Comparison of ENCODE assay signal across 33 cellular contexts in the genomic region with DNA sequence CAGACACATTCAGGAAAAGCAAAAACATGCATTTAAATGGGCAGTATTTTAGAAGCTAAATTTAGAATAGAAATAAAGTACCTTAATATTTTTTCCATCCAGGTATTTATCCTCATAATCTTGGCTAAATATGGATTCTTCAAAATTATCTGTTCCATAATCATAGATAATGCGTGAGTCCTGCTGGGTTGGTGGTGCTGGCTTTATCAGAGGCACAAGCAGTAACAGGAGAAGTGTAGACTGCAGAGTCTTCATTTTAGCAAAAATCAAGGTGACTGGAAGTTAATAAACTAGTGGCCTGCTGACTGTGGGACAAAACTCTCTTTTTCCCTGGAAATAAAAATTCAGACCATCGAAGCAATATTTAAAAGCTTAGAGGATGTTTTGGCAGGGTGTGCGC. TPM values are rescaled to one million over a fixed set of nuclear protein-coding genes. Genes with fewer than 3 reads are reported as not detected.
DNase-seq lines count a peak whose midpoint lies in the region; ATAC-seq and TF ChIP-seq lines count a peak whose summit lies in the region.
"Had no signal": no experiment of that assay in that cellular context is flagged by ENCODE, and none has a peak within 500 bp of the region (broad histone marks: within the 10 kb centered on the region; RNA-seq: fewer than 3 reads in every experiment).

No MANE protein-coding gene starts in this region.

- H3K9ac ChIP-seq in rectal smooth muscle tissue (ENCODE audit: low read length), result no peak overlapping the region

- H3K9me3 ChIP-seq in gastroesophageal sphincter, result no peaks in the 10 kb centered on the region
- no peaks in the 10 kb centered on the region for H3K9me3 ChIP-seq in aorta (ENCODE audit: control insufficient read depth, low read length)
- H3K9me3 ChIP-seq: MG63 had no signal

- H3K4me1 ChIP-seq in gastroesophageal sphincter, result peaks cover 0 to 59% (median 0%) of the 10 kb centered on the region in 3 donors
- H3K4me1 ChIP-seq in rectal smooth muscle tissue (ENCODE audit: control insufficient read depth, insufficient read depth, low read length), result peaks cover 25% of the 10 kb centered on the region
- H3K4me1 ChIP-seq in aorta (ENCODE audit: control insufficient read depth in 1 of 2, insufficient read depth in 2 of 2, low read length in 2 of 2), result peaks cover 2 to 6% of the 10 kb centered on the region in 2 donors
- H3K4me1 ChIP-seq: foreskin keratinocyte had no signal

- H3K27ac ChIP-seq in gastroesophageal sphincter, result peak overlapping the region in 2 of 4 donors; percentile 60 to 67
- H3K27ac ChIP-seq in rectal smooth muscle tissue (ENCODE audit: low read depth, low read length), result peak overlapping the region; percentile 40
- peak overlapping the region in 1 of 2 donors; percentile 76 for H3K27ac ChIP-seq in aorta (ENCODE audit: low read depth in 1 of 2, low read length in 2 of 2)
- H3K27ac ChIP-seq: foreskin keratinocyte had no signal

- TF ChIP-seq POLR2A in gastroesophageal sphincter (IDR thresholded peaks at IDR 0.05), result no peak

- intact Hi-C loops in Right ventricle myocardium superior (cut with DNase I), result loop anchor here (10.0 kb wide), 1 partner anchor 58 kb away; no protein-coding TSS in a partner anchor
- intact Hi-C loops in Right ventricle myocardium inferior (cut with DNase I), result no loop called here
- intact Hi-C loops in aorta (cut with DNase I), result loop anchor here in 1 of 2 donors (5.0 kb wide), 1 partner anchor 34 kb away; no protein-coding TSS in a partner anchor

- no peak for DNase-seq in Right ventricle myocardium superior
- DNase-seq in Right ventricle myocardium inferior (ENCODE audit: missing footprints), result no peak
- DNase-seq in aorta, result no peak
- no peak for DNase-seq in NCI-H446 (lab: John Stamatoyannopoulos, UW)
- DNase-seq in putamen (ENCODE audit: low spot score), result no peak
- no peak for DNase-seq in T1000 (lab: John Stamatoyannopoulos, UW)
- DNase-seq: 8988T; activated CD4-positive, alpha-beta memory T cell treated with anti-CD3 and anti-CD28 coated beads, Interleukin-2, amount 10 ng/mL, durations not matched to agents 7 days and 5 days; activated CD4-positive, CD25-positive, alpha-beta regulatory T cell treated with anti-CD3 and anti-CD28 coated beads, Interleukin-2, amount 50 U/mL, for 72 hours; activated effector memory CD4-positive, alpha-beta T cell treated with Interleukin-2 at 50 U/mL for 16 hours; Calu3; DMS79 treated with DMSO at 0.1 percent for 48 hours; effector memory CD4-positive, alpha-beta T cell; foreskin keratinocyte; H9; hypothalamus; immature natural killer cell; IMR-90; MG63; naive B cell; NCI-H1417 treated with DMSO at 0.1 percent for 48 hours; NCI-H2081; NCI-H345; NCI-H82; occipital lobe; RPMI8226; stimulated activated CD4-positive, alpha-beta T cell treated with anti-CD3 and anti-CD28 coated beads, Interleukin-12 subunit alpha, Interleukin-12 subunit beta, amount 100 ng/mL, for 4 hours; stimulated activated CD4-positive, alpha-beta T cell treated with anti-CD3 and anti-CD28 coated beads, Interleukin-4, amount 100 ng/mL, for 1 hour; substantia nigra; T-helper 1 cell had no signal

- WGBS in gastroesophageal sphincter (ENCODE audit: low coverage in 1 of 2), 2 donors, result 15 to 20% methylated on average over 1 to 3 of the region's 3 CpGs
- 4 to 5% methylated on average over 3 of the region's 3 CpGs for WGBS in aorta, 2 donors

- H3K27me3 ChIP-seq in gastroesophageal sphincter, result no peaks in the 10 kb centered on the region
- no peaks in the 10 kb centered on the region for H3K27me3 ChIP-seq in rectal smooth muscle tissue (ENCODE audit: control insufficient read depth, insufficient read depth, low read length)
- no peaks in the 10 kb centered on the region for H3K27me3 ChIP-seq in aorta (ENCODE audit: control insufficient read depth in 1 of 2, insufficient read depth in 2 of 2, low read length in 1 of 2)
- H3K27me3 ChIP-seq: foreskin keratinocyte, MG63 had no signal

- H3K36me3 ChIP-seq in gastroesophageal sphincter, result no peaks in the 10 kb centered on the region
- H3K36me3 ChIP-seq in rectal smooth muscle tissue (ENCODE audit: control insufficient read depth, insufficient read depth, low read length), result no peaks in the 10 kb centered on the region
- no peaks in the 10 kb centered on the region for H3K36me3 ChIP-seq in aorta (ENCODE audit: control insufficient read depth in 1 of 2, insufficient read depth in 2 of 2, low read length in 1 of 2)
- H3K36me3 ChIP-seq: MG63 had no signal

- peak; percentile 19 for ATAC-seq in Right ventricle myocardium superior (ENCODE audit: poor library complexity)
- ATAC-seq in Right ventricle myocardium inferior, result no peak
- no peak for ATAC-seq in gastroesophageal sphincter
- ATAC-seq in aorta (ENCODE audit: low FRiP score), result no peak
- ATAC-seq: foreskin keratinocyte had no signal

- H3K4me3 ChIP-seq in gastroesophageal sphincter (peak overlapping the region; percentile 2 to 38), rectal smooth muscle tissue (ENCODE audit: low read length) (peak overlapping the region; percentile 21), aorta (ENCODE audit: low read length in 2 of 2) (peak overlapping the region; percentile 84 to 98)
- H3K4me3 ChIP-seq: MG63 had no signal

- no peak for TF ChIP-seq CTCF in gastroesophageal sphincter (IDR thresholded peaks at IDR 0.05)

- TF ChIP-seq EP300 in gastroesophageal sphincter (IDR thresholded peaks at IDR 0.05), result no peak

RNA-seq across cellular contexts. Expression of a gene that starts 1.2 kb away (rescaled TPM):
- total RNA-seq in Right ventricle myocardium superior (10.0 TPM), Right ventricle myocardium inferior (9.3 TPM), gastroesophageal sphincter (100 to 1,000 TPM in 1 of 4 donors, 10 to 100 TPM in 3; 12.9 to 101 (median 30.2) TPM), aorta (100 to 1,000 TPM; 175 to 318 TPM)
- polyA plus RNA-seq in aorta, result 100 to 1,000 TPM; 235 to 803 TPM
- total RNA-seq: activated CD4-positive, alpha-beta memory T cell treated with anti-CD3 and anti-CD28 coated beads, Interleukin-2, amount 10 ng/mL, durations not matched to agents 7 days and 5 days; Calu3; epithelial cell of proximal tubule; foreskin keratinocyte; H9 had no signal
- polyA plus RNA-seq: foreskin keratinocyte had no signal

RNA-seq across cellular contexts. Expression of a gene that starts 21.1 kb away (rescaled TPM):
- total RNA-seq in Right ventricle myocardium superior (4.2 TPM), Right ventricle myocardium inferior (3.2 TPM), gastroesophageal sphincter (10 to 100 TPM; 11.4 to 45.2 (median 22.2) TPM), aorta (10 to 100 TPM; 36.4 to 43.3 TPM)
- polyA plus RNA-seq in aorta, result 100 to 1,000 TPM; 156 to 176 TPM
- total RNA-seq: activated CD4-positive, alpha-beta memory T cell treated with anti-CD3 and anti-CD28 coated beads, Interleukin-2, amount 10 ng/mL, durations not matched to agents 7 days and 5 days; epithelial cell of proximal tubule; foreskin keratinocyte; H9; IMR-90 had no signal
- polyA plus RNA-seq: foreskin keratinocyte, IMR-90 had no signal

Comparison
In these comparisons a context has a peak if more than half of its experiments do, and no peak if none do; other contexts are left out.
1. H3K4me3 ChIP-seq: peak in every context shown above with its lines; median percentile 91 in aorta; 21 in rectal smooth muscle tissue; 20 in gastroesophageal sphincter.